ENCODE assay signal across 9 cellular contexts in genomic region chr14:42090122-42090521, GRCh38.
"Had no signal": no experiment of that assay in that cellular context is flagged by ENCODE, and none has a peak within 500 bp of the region (broad histone marks: within the 10 kb centered on the region; RNA-seq: fewer than 3 reads in every experiment).

No MANE protein-coding gene starts in this region.

- H3K9me3 ChIP-seq: HAP-1 had no signal

- H3K4me1 ChIP-seq: HAP-1 had no signal

- DNase-seq: GM23248, GOT3, H7, H9, HCEC 1CT, HFFc6 had no signal

- H3K4me2 ChIP-seq: GM23338 had no signal

- ATAC-seq: GM23338, HCT116 had no signal

- H3K4me3 ChIP-seq: GM23248, GM23338, HAP-1 had no signal

- H3K9ac ChIP-seq: GM23248 had no signal

- H3K36me3 ChIP-seq: HAP-1 had no signal

- H2AFZ ChIP-seq: GM23248, GM23338 had no signal

- H3K27ac ChIP-seq: GM23248 had no signal
